In the genomic region with DNA sequence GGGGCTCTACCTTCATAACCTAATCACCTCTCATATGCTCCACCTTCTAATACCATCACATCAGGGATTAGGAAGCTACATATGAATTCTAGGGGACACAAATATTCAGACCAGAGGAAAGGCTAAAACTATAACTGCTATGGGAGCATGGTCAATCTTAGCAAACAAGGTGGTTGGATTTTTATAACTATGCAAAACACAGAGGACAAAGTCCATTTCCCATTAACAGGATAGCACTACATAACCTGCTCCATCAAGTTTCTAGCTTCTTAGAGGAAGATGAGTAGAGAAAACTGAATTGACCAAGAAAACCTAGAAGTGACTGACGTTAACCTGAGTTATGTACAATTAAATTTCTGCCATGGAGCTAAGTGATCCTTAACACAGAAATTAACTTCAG, we compare ENCODE assay signal across 16 cellular contexts.
DNase-seq lines count a peak whose midpoint lies in the region; ATAC-seq and TF ChIP-seq lines count a peak whose summit lies in the region.
"Had no signal": no experiment of that assay in that cellular context is flagged by ENCODE, and none has a peak within 500 bp of the region (broad histone marks: within the 10 kb centered on the region; RNA-seq: fewer than 3 reads in every experiment).

No MANE protein-coding gene starts in this region.

- H3K27me3 ChIP-seq in right atrium auricular region, result no peaks in the 10 kb centered on the region
- H3K27me3 ChIP-seq in esophagus muscularis mucosa, result no peaks in the 10 kb centered on the region
- H3K27me3 ChIP-seq: BLaER1 treated with 17β-estradiol and CSF1 and Interleukin-3, amounts not matched to agents 10 nM and 100 nM had no signal

- DNase-seq in HuH-7 (ENCODE audit: low spot score) (peak; percentile 11), SK-N-MC (ENCODE audit: low read depth, low spot score) (no peak), mucosa of descending colon (no peak), right atrium auricular region (ENCODE audit: low spot score) (no peak), esophagus muscularis mucosa (ENCODE audit: extremely low spot score) (no peak)
- no peak for DNase-seq in activated CD8-positive, alpha-beta T cell treated with anti-CD3 and anti-CD28 coated beads for 36 hours
- no peak for DNase-seq in activated CD4-positive, alpha-beta T cell treated with anti-CD3 and anti-CD28 coated beads for 36 hours
- DNase-seq: ACHN; CD4-positive, alpha-beta T cell; GF-D8; HCEC 1CT; HFFc6; IMR-90 had no signal

- ATAC-seq in mucosa of descending colon, result peak; percentile 96
- ATAC-seq in activated CD8-positive, alpha-beta T cell treated with anti-CD3 and anti-CD28 coated beads for 36 hours, result no peak
- no peak for ATAC-seq in activated CD4-positive, alpha-beta T cell treated with anti-CD3 and anti-CD28 coated beads for 36 hours

- no peaks in the 10 kb centered on the region for H3K36me3 Mint-ChIP-seq in activated CD8-positive, alpha-beta T cell treated with anti-CD3 and anti-CD28 coated beads for 36 hours (ENCODE audit: low read depth)
- H3K36me3 Mint-ChIP-seq in activated CD4-positive, alpha-beta T cell treated with anti-CD3 and anti-CD28 coated beads for 36 hours (ENCODE audit: low read depth), result no peaks in the 10 kb centered on the region

- H3K4me3 ChIP-seq in SK-N-MC, result no peak overlapping the region
- H3K4me3 ChIP-seq in mucosa of descending colon, result no peak overlapping the region
- H3K4me3 ChIP-seq in right atrium auricular region, result no peak overlapping the region
- no peak overlapping the region for H3K4me3 ChIP-seq in esophagus muscularis mucosa
- H3K4me3 ChIP-seq: BLaER1 treated with 17β-estradiol and CSF1 and Interleukin-3, amounts not matched to agents 10 nM and 100 nM had no signal

- no peaks in the 10 kb centered on the region for H3K9me3 Mint-ChIP-seq in activated CD8-positive, alpha-beta T cell treated with anti-CD3 and anti-CD28 coated beads for 36 hours
- H3K9me3 Mint-ChIP-seq in activated CD4-positive, alpha-beta T cell treated with anti-CD3 and anti-CD28 coated beads for 36 hours (ENCODE audit: low read depth), result no peaks in the 10 kb centered on the region
- H3K9me3 Mint-ChIP-seq: CD4-positive, alpha-beta T cell had no signal

- POLR2A ChIA-PET in activated CD8-positive, alpha-beta T cell treated with anti-CD3 and anti-CD28 coated beads for 36 hours (lab: Charles Lee), result no interaction called here
- POLR2A ChIA-PET in activated CD4-positive, alpha-beta T cell treated with anti-CD3 and anti-CD28 coated beads for 36 hours (lab: Charles Lee), result no interaction called here

- H3K27ac ChIP-seq in 22Rv1 (peak overlapping the region; percentile 7; the same call in 1 of the 2 replicates), SK-N-MC (0 out of 2 replicates have a peak overlapping the region, but pooled peaks have one; percentile 49), right atrium auricular region (no peak overlapping the region), esophagus muscularis mucosa (replicated peaks in 1 of 4) (no peak overlapping the region)
- H3K27ac ChIP-seq: BLaER1 treated with 17β-estradiol and CSF1 and Interleukin-3, amounts not matched to agents 10 nM and 100 nM; HL-60 had no signal

- peaks cover 12% of the 10 kb centered on the region for H3K27me3 Mint-ChIP-seq in activated CD8-positive, alpha-beta T cell treated with anti-CD3 and anti-CD28 coated beads for 36 hours
- peaks cover 11% of the 10 kb centered on the region for H3K27me3 Mint-ChIP-seq in activated CD4-positive, alpha-beta T cell treated with anti-CD3 and anti-CD28 coated beads for 36 hours

- CTCF ChIA-PET in activated CD8-positive, alpha-beta T cell treated with anti-CD3 and anti-CD28 coated beads for 36 hours (lab: Charles Lee), result no interaction called here
- CTCF ChIA-PET in activated CD4-positive, alpha-beta T cell treated with anti-CD3 and anti-CD28 coated beads for 36 hours (lab: Charles Lee), result no interaction called here

- TF ChIP-seq POLR2A in esophagus muscularis mucosa (IDR thresholded peaks at IDR 0.05; ENCODE audit: low read depth), result no peak

- H3K4me1 Mint-ChIP-seq in activated CD8-positive, alpha-beta T cell treated with anti-CD3 and anti-CD28 coated beads for 36 hours (ENCODE audit: low read depth), result no peaks in the 10 kb centered on the region
- H3K4me1 Mint-ChIP-seq in activated CD4-positive, alpha-beta T cell treated with anti-CD3 and anti-CD28 coated beads for 36 hours, result no peaks in the 10 kb centered on the region

- intact Hi-C loops in mucosa of descending colon (cut with DNase I, micrococcal nuclease), result no loop called here
- intact Hi-C loops in esophagus muscularis mucosa (cut with DNase I), result no loop called here
- intact Hi-C loops in activated CD8-positive, alpha-beta T cell treated with anti-CD3 and anti-CD28 coated beads for 36 hours (cut with micrococcal nuclease), result no loop called here
- intact Hi-C loops in activated CD4-positive, alpha-beta T cell treated with anti-CD3 and anti-CD28 coated beads for 36 hours (cut with DNase I, micrococcal nuclease), result no loop called here

- no peak overlapping the region for H3K27ac Mint-ChIP-seq in activated CD8-positive, alpha-beta T cell treated with anti-CD3 and anti-CD28 coated beads for 36 hours
- H3K27ac Mint-ChIP-seq in activated CD4-positive, alpha-beta T cell treated with anti-CD3 and anti-CD28 coated beads for 36 hours, result no peak overlapping the region
- H3K27ac Mint-ChIP-seq: CD4-positive, alpha-beta T cell; HFFc6 had no signal

- no peak overlapping the region for H3K9ac ChIP-seq in SK-N-MC (ENCODE audit: insufficient read length)
- H3K9ac ChIP-seq: BLaER1 treated with 17β-estradiol and CSF1 and Interleukin-3, amounts not matched to agents 10 nM and 100 nM had no signal

- no peak overlapping the region for H3K4me3 Mint-ChIP-seq in activated CD8-positive, alpha-beta T cell treated with anti-CD3 and anti-CD28 coated beads for 36 hours
- H3K4me3 Mint-ChIP-seq in activated CD4-positive, alpha-beta T cell treated with anti-CD3 and anti-CD28 coated beads for 36 hours, result no peak overlapping the region
- H3K4me3 Mint-ChIP-seq: CD4-positive, alpha-beta T cell; HFFc6 had no signal

- no peak for TF ChIP-seq EP300 in esophagus muscularis mucosa (IDR thresholded peaks at IDR 0.05)

- H3K36me3 ChIP-seq in SK-N-MC (ENCODE audit: insufficient read depth, low read length), result no peaks in the 10 kb centered on the region
- no peaks in the 10 kb centered on the region for H3K36me3 ChIP-seq in mucosa of descending colon (ENCODE audit: low read depth)
- no peaks in the 10 kb centered on the region for H3K36me3 ChIP-seq in right atrium auricular region
- H3K36me3 ChIP-seq in esophagus muscularis mucosa, result no peaks in the 10 kb centered on the region
- H3K36me3 ChIP-seq: BLaER1 treated with 17β-estradiol and CSF1 and Interleukin-3, amounts not matched to agents 10 nM and 100 nM had no signal

- WGBS in esophagus muscularis mucosa, result 86% methylated on average over 1 of the region's 1 CpG

- no peaks in the 10 kb centered on the region for H3K9me3 ChIP-seq in SK-N-MC (ENCODE audit: low read depth, low read length)
- no peaks in the 10 kb centered on the region for H3K9me3 ChIP-seq in mucosa of descending colon
- peaks cover 0 to 5% of the 10 kb centered on the region in 2 donors for H3K9me3 ChIP-seq in right atrium auricular region
- H3K9me3 ChIP-seq in esophagus muscularis mucosa, result peaks cover 0 to 5% (median 0%) of the 10 kb centered on the region in 4 donors

- TF ChIP-seq CTCF in 22Rv1 (IDR thresholded peaks at IDR 0.05) (no peak), mucosa of descending colon (IDR thresholded peaks at IDR 0.05) (no peak), right atrium auricular region (IDR thresholded peaks at IDR 0.05) (no peak), esophagus muscularis mucosa (IDR thresholded peaks at IDR 0.05) (no peak)
- TF ChIP-seq CTCF in activated CD8-positive, alpha-beta T cell treated with anti-CD3 and anti-CD28 coated beads for 36 hours (IDR thresholded peaks at IDR 0.05), result no peak

- H3K4me1 ChIP-seq in mucosa of descending colon (ENCODE audit: low read depth), result peaks cover 12% of the 10 kb centered on the region
- H3K4me1 ChIP-seq in right atrium auricular region, result no peaks in the 10 kb centered on the region
- peaks cover 0 to 3% (median 0%) of the 10 kb centered on the region in 4 donors for H3K4me1 ChIP-seq in esophagus muscularis mucosa
- H3K4me1 ChIP-seq: BLaER1 treated with 17β-estradiol and CSF1 and Interleukin-3, amounts not matched to agents 10 nM and 100 nM had no signal

Comparison
In these comparisons a context has a peak if more than half of its experiments do, and no peak if none do; other contexts are left out.
1. H3K27ac ChIP-seq: peak in 22Rv1 (single experiment) and SK-N-MC (single experiment); none in right atrium auricular region (0 of 2) and esophagus muscularis mucosa (0 of 4).